In the genomic region with DNA sequence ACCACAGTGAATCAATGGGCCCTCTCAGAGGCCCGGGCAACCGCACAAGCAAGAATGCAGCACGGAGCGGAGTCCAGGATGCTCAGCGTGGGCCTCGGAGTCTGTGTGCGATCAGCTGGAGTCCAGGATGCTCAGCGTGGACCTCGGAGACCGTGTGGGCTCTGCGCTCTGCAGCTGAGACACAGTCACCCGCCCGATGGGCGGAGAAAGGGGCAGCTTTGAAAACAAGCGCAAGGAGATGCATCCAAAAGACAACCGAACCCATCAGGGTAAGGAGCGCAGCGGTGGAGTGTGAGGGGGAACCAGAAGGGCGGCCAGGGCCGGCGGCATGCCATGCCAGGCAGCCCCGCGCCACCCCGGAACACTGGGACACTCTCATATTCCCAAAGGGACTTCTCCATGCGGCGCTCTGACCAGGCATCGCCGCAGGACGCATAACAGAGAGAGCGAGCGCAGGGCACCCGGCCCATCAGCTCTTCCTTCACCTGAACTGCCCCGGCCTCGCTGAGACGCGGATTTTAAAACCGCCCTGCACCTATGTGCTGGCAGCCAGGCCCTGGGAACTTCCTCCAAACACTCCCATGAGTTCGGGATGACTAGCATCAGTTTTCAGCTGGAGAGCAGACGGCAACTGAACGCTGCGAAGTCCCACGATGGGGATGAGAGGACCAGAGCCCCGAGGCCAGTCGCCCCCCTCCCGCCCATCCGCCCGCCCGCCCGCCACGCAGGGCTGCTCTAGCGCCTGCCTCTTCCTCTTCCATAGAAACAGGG, we compare ENCODE assay signal across 18 cellular contexts. TPM values are rescaled to one million over a fixed set of nuclear protein-coding genes. Genes with fewer than 3 reads are reported as not detected.
DNase-seq lines count a peak whose midpoint lies in the region; ATAC-seq and TF ChIP-seq lines count a peak whose summit lies in the region.
"Had no signal": no experiment of that assay in that cellular context is flagged by ENCODE, and none has a peak within 500 bp of the region (broad histone marks: within the 10 kb centered on the region; RNA-seq: fewer than 3 reads in every experiment).

No MANE protein-coding gene starts in this region.

- H3K4me3 ChIP-seq in HUES48 (ENCODE audit: low read depth, low read length) (peak overlapping the region; percentile 61), RWPE2 (ENCODE audit: severe bottlenecking) (no peak overlapping the region), iPS-11a (ENCODE audit: low read depth, low read length) (peak overlapping the region; percentile 8)

- DNase-seq in RWPE2 (ENCODE audit: low spot score) (no peak), retina (peak; percentile 80), left lobe of liver (ENCODE audit: low spot score) (no peak), T1000 (lab: John Stamatoyannopoulos, UW) (no peak)
- DNase-seq: activated CD4-positive, CD25-positive, alpha-beta regulatory T cell treated with anti-CD3 and anti-CD28 coated beads, Interleukin-2, amount 50 U/mL, for 72 hours; activated CD8-positive, alpha-beta memory T cell treated with anti-CD3 and anti-CD28 coated beads, Interleukin-2, amount 10 ng/mL, durations not matched to agents 7 days and 5 days; activated gamma-delta T cell treated with Interleukin-2 at 50 U/mL for 16 hours; DMS79 treated with DMSO at 0.1 percent for 48 hours; naive thymus-derived CD4-positive, alpha-beta T cell; NCI-H2107; T-helper 2 cell had no signal

- H3K27me3 ChIP-seq in HUES48 (ENCODE audit: control insufficient read depth, insufficient read depth, low read length) (peaks cover 47% of the 10 kb centered on the region), RWPE2 (ENCODE audit: insufficient read depth, poor library complexity, severe bottlenecking) (peaks cover 47% of the 10 kb centered on the region)

- peak overlapping the region; percentile 39; the same call in 1 of the 2 replicates for H3K9ac ChIP-seq in HUES48 (ENCODE audit: low read depth, low read length)

- H3K4me1 ChIP-seq in HUES48 (ENCODE audit: control insufficient read depth, insufficient read depth, low read length) (no peaks in the 10 kb centered on the region; the same call in 1 of the 2 replicates), RWPE2 (ENCODE audit: insufficient read depth, poor library complexity, severe bottlenecking) (no peaks in the 10 kb centered on the region)

- no peaks in the 10 kb centered on the region for H3K9me3 ChIP-seq in HUES48 (ENCODE audit: control insufficient read depth, insufficient read depth, low read length)
- H3K9me3 ChIP-seq in RWPE2 (ENCODE audit: severe bottlenecking) = no peaks in the 10 kb centered on the region

- TF ChIP-seq CTCF in RWPE2 (IDR thresholded peaks at IDR 0.05; ENCODE audit: poor library complexity, severe bottlenecking) = no peak

- H3K36me3 ChIP-seq in HUES48 (ENCODE audit: control insufficient read depth, insufficient read depth, low read length) (no peaks in the 10 kb centered on the region), RWPE2 (ENCODE audit: low read depth) (no peaks in the 10 kb centered on the region)

- H3K27ac ChIP-seq in HUES48 (ENCODE audit: low read depth, low read length) (no peak overlapping the region), RWPE2 (ENCODE audit: poor library complexity, severe bottlenecking) (no peak overlapping the region)
- H3K27ac ChIP-seq: C4-2B had no signal

- ATAC-seq in RWPE2 (ENCODE audit: low read depth) = peak; percentile 25; the same call in 2 of the 3 replicates
- ATAC-seq in left lobe of liver = no peak
- ATAC-seq in HG02798 (IDR thresholded peaks at IDR 0.05; ENCODE audit: poor library complexity, unreplicated experiment) = no peak
- ATAC-seq: activated CD8-positive, alpha-beta memory T cell treated with anti-CD3 and anti-CD28 coated beads, Interleukin-2, amount 10 ng/mL, durations not matched to agents 7 days and 5 days; naive thymus-derived CD4-positive, alpha-beta T cell had no signal

RNA-seq across cellular contexts. Expression of a gene that starts 44.7 kb away (rescaled TPM):
- total RNA-seq in left lobe of liver = not detected
- total RNA-seq: HT1080; lower leg skin; naive thymus-derived CD4-positive, alpha-beta T cell; subcutaneous adipose tissue had no signal

RNA-seq across cellular contexts. Expression of a gene that starts 46.6 kb away (rescaled TPM):
- total RNA-seq in left lobe of liver = not detected
- total RNA-seq: activated CD8-positive, alpha-beta memory T cell treated with anti-CD3 and anti-CD28 coated beads, Interleukin-2, amount 10 ng/mL, durations not matched to agents 7 days and 5 days; HT1080; lower leg skin; naive thymus-derived CD4-positive, alpha-beta T cell; subcutaneous adipose tissue had no signal
